8 cellular contexts compared by ENCODE assay signal in genomic region chr14:57182760-57183503, GRCh38.
DNase-seq lines count a peak whose midpoint lies in the region; ATAC-seq and TF ChIP-seq lines count a peak whose summit lies in the region.

No MANE protein-coding gene starts in this region.

- H3K4me3 ChIP-seq in GM23338 (no peak overlapping the region), fibroblast of villous mesenchyme (ENCODE audit: low read depth, low read length) (no peak overlapping the region)
- no peak overlapping the region for H3K4me3 ChIP-seq in effector memory CD4-positive, alpha-beta T cell (ENCODE audit: insufficient read depth, low read depth, low read length, poor library complexity, severe bottlenecking)

- no peaks in the 10 kb centered on the region; the same call in 2 of the 3 replicates for H3K4me1 Mint-ChIP-seq in GM23338

- no peak overlapping the region for H3K27ac ChIP-seq in GM23338 (ENCODE audit: low read depth)
- H3K27ac ChIP-seq in effector memory CD4-positive, alpha-beta T cell (ENCODE audit: insufficient read depth, low read length, poor library complexity, severe bottlenecking) = no peak overlapping the region

- no peak overlapping the region for H3K4me3 Mint-ChIP-seq in GM23338

- H3K79me2 ChIP-seq in GM23338 (replicated peaks; ENCODE audit: insufficient read depth) = no peaks in the 10 kb centered on the region

- no peak overlapping the region for H3K4me2 ChIP-seq in GM23338

- no peaks in the 10 kb centered on the region for H3K9me3 ChIP-seq in effector memory CD4-positive, alpha-beta T cell (ENCODE audit: control insufficient read depth, low read length)

- no peaks in the 10 kb centered on the region for H3F3A ChIP-seq in GM23338 (replicated peaks; ENCODE audit: low read depth)

- TF ChIP-seq CTCF in AG09319 (IDR thresholded peaks at IDR 0.05; ENCODE audit: low read depth, low read length) (peak; percentile 7; the same call in 1 of the 2 replicates), GM23338 (conservative IDR thresholded peaks at IDR 0.05; ENCODE audit: low read depth in 2 of 2) (peak; percentile 94 to 97), fibroblast of villous mesenchyme (IDR thresholded peaks at IDR 0.05; ENCODE audit: insufficient read depth, low read depth, low read length) (peak; percentile 60)

- no peaks in the 10 kb centered on the region for H3K4me1 ChIP-seq in GM23338 (ENCODE audit: insufficient read depth)
- H3K4me1 ChIP-seq in effector memory CD4-positive, alpha-beta T cell (ENCODE audit: control insufficient read depth, insufficient read depth, low read length, poor library complexity, severe bottlenecking) = no peaks in the 10 kb centered on the region

- no peaks in the 10 kb centered on the region for H3K36me3 ChIP-seq in GM23338 (ENCODE audit: insufficient read depth)
- H3K36me3 ChIP-seq in effector memory CD4-positive, alpha-beta T cell (ENCODE audit: control insufficient read depth, insufficient read depth, low read length) = no peaks in the 10 kb centered on the region

- DNase-seq in AG09319 (ENCODE audit: extremely low read depth, low read depth) = no peak
- peak; percentile 74 for DNase-seq in GM23338 (ENCODE audit: low spot score)
- DNase-seq in NCI-H82 treated with DMSO at 0.1 percent for 48 hours (lab: John Stamatoyannopoulos, UW; ENCODE audit: unreplicated experiment) = peak; percentile 88
- DNase-seq in fibroblast of villous mesenchyme (ENCODE audit: low read depth) = peak; percentile 63
- no peak for DNase-seq in activated CD4-positive, CD25-positive, alpha-beta regulatory T cell (lab: John Stamatoyannopoulos, UW)
- no peak for DNase-seq in C1 segment of cervical spinal cord (lab: John Stamatoyannopoulos, UW)
- DNase-seq in effector memory CD4-positive, alpha-beta T cell = no peak

- H2AFZ ChIP-seq in GM23338 = no peak overlapping the region

- no peaks in the 10 kb centered on the region for H3K9me3 Mint-ChIP-seq in GM23338

- H3K36me3 Mint-ChIP-seq in GM23338 (ENCODE audit: low read depth) = no peaks in the 10 kb centered on the region

- H3K9me2 ChIP-seq in GM23338 (ENCODE audit: insufficient read depth) = no peaks in the 10 kb centered on the region

- ATAC-seq in GM23338 (peak; percentile 81), HG03280 (IDR thresholded peaks at IDR 0.05; ENCODE audit: unreplicated experiment) (no peak)

- peaks cover 5% of the 10 kb centered on the region for H3K27me3 Mint-ChIP-seq in GM23338 (ENCODE audit: insufficient read depth, low read depth, poor library complexity)

- H3K27me3 ChIP-seq in GM23338 (ENCODE audit: insufficient read depth) = no peaks in the 10 kb centered on the region
- H3K27me3 ChIP-seq in effector memory CD4-positive, alpha-beta T cell (replicated peaks; ENCODE audit: control insufficient read depth, insufficient read depth, low read length, poor library complexity, severe bottlenecking) = no peaks in the 10 kb centered on the region

- no peaks in the 10 kb centered on the region for H4K20me1 ChIP-seq in GM23338 (replicated peaks; ENCODE audit: insufficient read depth)

- H3K27ac Mint-ChIP-seq in GM23338 = no peak overlapping the region

TF ChIP-seq in GM23338, 12 proteins besides CTCF, POLR2A, EP300 and RAD21:
- no peak for TF ChIP-seq ZNF462 (CRISPR knock-in tag; IDR thresholded peaks at IDR 0.05)

Comparison
In these comparisons a context has a peak if more than half of its experiments do, and no peak if none do; other contexts are left out.
1. DNase-seq: peak in GM23338 (single experiment), NCI-H82 treated with DMSO at 0.1 percent for 48 hours (single experiment) and fibroblast of villous mesenchyme (single experiment); none in AG09319 (single experiment), activated CD4-positive, CD25-positive, alpha-beta regulatory T cell (0 of 4), C1 segment of cervical spinal cord (0 of 14) and effector memory CD4-positive, alpha-beta T cell (0 of 3).
2. CTCF ChIP-seq: peak in every context shown above with its lines; median percentile 96 in GM23338; 60 in fibroblast of villous mesenchyme; 7 in AG09319.